Comparison of ENCODE assay signal across 7 cellular contexts in the genomic region with DNA sequence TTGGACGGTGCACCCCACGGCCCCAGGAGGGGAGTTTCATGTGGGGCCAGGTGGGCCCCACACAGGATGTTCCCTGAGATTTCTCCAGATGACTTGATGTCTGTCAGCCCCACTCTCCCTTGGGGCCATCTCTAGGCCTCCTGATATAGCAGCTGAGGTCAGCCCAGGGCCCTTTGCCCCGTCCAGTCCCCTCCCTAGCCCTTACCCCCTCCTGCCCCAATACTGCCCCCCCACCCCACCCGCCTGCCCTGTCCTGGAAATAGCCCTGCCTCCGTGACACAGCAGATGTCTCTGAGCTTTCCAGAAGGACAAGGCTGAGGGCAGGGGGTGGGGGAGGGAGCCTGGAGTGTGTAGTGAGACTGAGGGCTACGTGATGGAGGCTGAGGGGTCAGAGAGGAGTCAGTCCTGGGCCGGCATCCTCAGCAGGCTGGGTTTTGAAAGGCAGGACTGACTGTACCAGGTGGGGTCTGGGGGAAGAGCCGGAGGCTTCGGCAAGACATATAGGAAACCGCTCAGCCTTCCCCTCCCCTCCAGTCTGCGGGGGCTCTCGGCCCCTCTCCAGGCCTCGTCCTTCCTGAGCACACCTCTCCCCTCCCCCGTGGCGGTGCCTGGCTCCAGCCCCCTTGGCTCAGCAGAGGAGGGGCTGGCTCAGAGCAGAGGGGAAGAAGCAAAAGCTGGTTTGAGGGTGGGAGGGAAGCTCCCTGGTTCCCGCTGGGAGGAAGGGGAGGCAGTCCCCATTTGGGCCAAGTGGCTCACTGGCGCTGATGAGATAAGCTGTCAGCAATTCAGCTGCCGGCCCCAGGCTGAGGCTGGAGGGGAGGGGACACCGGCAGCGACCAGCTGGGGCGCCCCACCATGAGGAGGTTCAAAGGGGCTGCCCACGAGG. TPM values are rescaled to one million over a fixed set of nuclear protein-coding genes. Genes with fewer than 3 reads are reported as not detected.
DNase-seq lines count a peak whose midpoint lies in the region; ATAC-seq and TF ChIP-seq lines count a peak whose summit lies in the region.

No MANE protein-coding gene starts in this region.

- no peak for TF ChIP-seq CTCF in IMR-90 (conservative IDR thresholded peaks at IDR 0.05; ENCODE audit: low read depth, low read length)
- TF ChIP-seq CTCF in thyroid gland (IDR thresholded peaks at IDR 0.05) = no peak

- peak overlapping the region; percentile 99 for H3K4me3 ChIP-seq in IMR-90 (ENCODE audit: insufficient read depth, low read depth, low read length)
- H3K4me3 ChIP-seq in thyroid gland (replicated peaks in 1 of 3) = no peak overlapping the region

- TF ChIP-seq RAD21 in IMR-90 (IDR thresholded peaks at IDR 0.05; ENCODE audit: low read length) = no peak

- TF ChIP-seq POLR2A in IMR-90 (IDR thresholded peaks at IDR 0.05; ENCODE audit: low read depth, low read length) (no peak), thyroid gland (IDR thresholded peaks at IDR 0.05) (no peak)

- in situ Hi-C loops in IMR-90 (cut with MboI; ENCODE audit: low sequenced_read_pairs) = no loop called here

- peak overlapping the region; percentile 97 for H2AK9ac ChIP-seq in IMR-90 (replicated peaks; ENCODE audit: low read depth, low read length, poor library complexity)

- no peaks in the 10 kb centered on the region for H3K27me3 ChIP-seq in IMR-90 (ENCODE audit: control insufficient read depth, insufficient read depth, low read length)
- H3K27me3 ChIP-seq in layer of hippocampus (ENCODE audit: control insufficient read depth, insufficient read depth, low read length) = peaks cover 2% of the 10 kb centered on the region
- H3K27me3 ChIP-seq in thyroid gland = no peaks in the 10 kb centered on the region

- peak overlapping the region; percentile 76 for H4K91ac ChIP-seq in IMR-90 (ENCODE audit: insufficient read depth, low read depth, low read length)

- H3K9me1 ChIP-seq in IMR-90 (ENCODE audit: insufficient read depth, low read length) = peaks cover 5% of the 10 kb centered on the region

- intact Hi-C loops in IMR-90 (cut with micrococcal nuclease) = loop anchor here (5.0 kb wide), 1 partner anchor 90 kb away; no protein-coding TSS in a partner anchor
- intact Hi-C loops in thyroid gland (cut with DNase I) = no loop called here

- ATAC-seq in IMR-90 (ENCODE audit: low read depth) (peak; percentile 0), HG02763 (IDR thresholded peaks at IDR 0.05; ENCODE audit: unreplicated experiment) (no peak), GM21390 (IDR thresholded peaks at IDR 0.05; ENCODE audit: unreplicated experiment) (no peak), GM18498 (IDR thresholded peaks at IDR 0.05; ENCODE audit: unreplicated experiment) (no peak)

- peak overlapping the region; percentile 81 for H4K5ac ChIP-seq in IMR-90 (ENCODE audit: low read depth, low read length)

- H2BK120ac ChIP-seq in IMR-90 (ENCODE audit: low read depth, low read length) = peak overlapping the region; percentile 66

- CTCF ChIA-PET in IMR-90 (lab: Yijun Ruan, JAX) = interaction anchor here (0.6 to 0.9 kb wide), 2 partner anchors 43 to 224 kb away, joined by 3 read pairs; no protein-coding TSS in a partner anchor

- H2AFZ ChIP-seq in IMR-90 (replicated peaks; ENCODE audit: low read length, poor library complexity) = peak overlapping the region; percentile 54

- no TSS peak for BruUV-seq in IMR-90 (replicated peaks; lab: Mats Ljungman, UMichigan)

- H3K79me1 ChIP-seq in IMR-90 (ENCODE audit: low read depth in 1 of 2, low read length in 2 of 2) = peaks cover 4 to 59% of the 10 kb centered on the region in 2 experiments; a peak in 3 of 4 replicates

- H3K14ac ChIP-seq in IMR-90 (replicated peaks; ENCODE audit: low read depth, low read length) = peak overlapping the region; percentile 89

- H3K9ac ChIP-seq in IMR-90 (ENCODE audit: low read depth, low read length) = peak overlapping the region; percentile 87

- peaks cover 81% of the 10 kb centered on the region for H4K20me1 ChIP-seq in IMR-90 (ENCODE audit: insufficient read depth, low read length)

- H3K4me1 ChIP-seq in IMR-90 (ENCODE audit: control insufficient read depth, insufficient read depth, low read length) = peaks cover 39% of the 10 kb centered on the region
- H3K4me1 ChIP-seq in thyroid gland = peaks cover 0 to 37% of the 10 kb centered on the region in 2 donors

- H3K23ac ChIP-seq in IMR-90 (ENCODE audit: low read depth, low read length) = peak overlapping the region; percentile 55

- DNase-seq in IMR-90 = peak; percentile 30
- DNase-seq in astrocyte of the hippocampus (ENCODE audit: low read depth, low spot score) = peak; percentile 72
- no peak for DNase-seq in thyroid gland

- H3K4ac ChIP-seq in IMR-90 (ENCODE audit: low read depth, low read length) = peak overlapping the region; percentile 59

- H3K9me3 ChIP-seq in IMR-90 (ENCODE audit: control insufficient read depth, insufficient read depth, low read length) = no peaks in the 10 kb centered on the region
- no peaks in the 10 kb centered on the region for H3K9me3 ChIP-seq in thyroid gland

- 14% methylated on average over 4 of the region's 22 CpGs; no CpG with 5 or more reads in 1 of the 2 experiments for WGBS in IMR-90 (ENCODE audit: extremely low coverage in 2 of 2, insufficient read length in 1 of 2), 2 experiments
- WGBS in thyroid gland, 2 donors = 19 to 35% methylated on average over 14 to 21 of the region's 22 CpGs

- H3K4me2 ChIP-seq in IMR-90 (ENCODE audit: low read depth, low read length) = peak overlapping the region; percentile 95

- peak overlapping the region; percentile 49 to 62; a peak in 2 of 4 replicates for H4K8ac ChIP-seq in IMR-90 (ENCODE audit: low read depth in 2 of 2, low read length in 2 of 2)

- peak overlapping the region; percentile 90 for H2BK5ac ChIP-seq in IMR-90 (ENCODE audit: low read depth, low read length, poor library complexity, severe bottlenecking)

- peak overlapping the region; percentile 77 for H3K18ac ChIP-seq in IMR-90 (ENCODE audit: low read depth, low read length)

- H3K36me3 ChIP-seq in IMR-90 (ENCODE audit: control insufficient read depth, insufficient read depth, low read length) (peaks cover 23% of the 10 kb centered on the region), thyroid gland (no peaks in the 10 kb centered on the region)

- peak overlapping the region; percentile 65 for H2AK5ac ChIP-seq in IMR-90 (ENCODE audit: low read depth, low read length)

- H3K27ac ChIP-seq in IMR-90 (ENCODE audit: insufficient read depth, low read length) (peak overlapping the region; percentile 95), layer of hippocampus (ENCODE audit: low read depth, low read length) (peak overlapping the region; percentile 97), thyroid gland (peak overlapping the region in 2 of 3 donors; percentile 63 to 65)

- H2BK15ac ChIP-seq in IMR-90 (ENCODE audit: low read depth, low read length) = peak overlapping the region; percentile 8; the same call in 1 of the 3 replicates

- H3K56ac ChIP-seq in IMR-90 (ENCODE audit: extremely low read depth, insufficient read depth, low read length) = peak overlapping the region; percentile 81

- H2BK20ac ChIP-seq in IMR-90 (ENCODE audit: low read depth, low read length) = no peak overlapping the region

- POLR2A ChIA-PET in IMR-90 (lab: Charles Lee; ENCODE audit: unreplicated experiment) = interaction anchor here (0.6 to 1.9 kb wide), 4 partner anchors 76 to 816 kb away, joined by 3 to 12 read pairs (median 4); a partner anchor contains a TSS

- dilution Hi-C loops in IMR-90 (cut with HindIII; ENCODE audit: low sequenced_read_pairs, unreplicated experiment) = no loop called here

TF ChIP-seq in IMR-90, 13 proteins besides CTCF, POLR2A, EP300 and RAD21:
- TF ChIP-seq NFE2L2 (IDR thresholded peaks at IDR 0.05; ENCODE audit: low read depth, low read length) (peak; percentile 29; the same call in 1 of the 2 replicates), CHD1 (IDR thresholded peaks at IDR 0.05; ENCODE audit: low read depth, low read length) (no peak), MAZ (IDR thresholded peaks at IDR 0.05; ENCODE audit: borderline replicate concordance, low read depth, low read length) (peak; percentile 34; the same call in 1 of the 2 replicates), BHLHE40 (IDR thresholded peaks at IDR 0.05; ENCODE audit: low read depth, low read length) (no peak), FOS (IDR thresholded peaks at IDR 0.05; ENCODE audit: low read depth, low read length) (no peak)
- TF ChIP-seq, protein P1, sequence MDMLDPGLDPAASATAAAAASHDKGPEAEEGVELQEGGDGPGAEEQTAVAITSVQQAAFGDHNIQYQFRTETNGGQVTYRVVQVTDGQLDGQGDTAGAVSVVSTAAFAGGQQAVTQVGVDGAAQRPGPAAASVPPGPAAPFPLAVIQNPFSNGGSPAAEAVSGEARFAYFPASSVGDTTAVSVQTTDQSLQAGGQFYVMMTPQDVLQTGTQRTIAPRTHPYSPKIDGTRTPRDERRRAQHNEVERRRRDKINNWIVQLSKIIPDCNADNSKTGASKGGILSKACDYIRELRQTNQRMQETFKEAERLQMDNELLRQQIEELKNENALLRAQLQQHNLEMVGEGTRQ (IDR thresholded peaks at IDR 0.05; ENCODE audit: low read depth, low read length) = no peak

RNA-seq across cellular contexts. Expression of a gene that starts 2.0 kb away (rescaled TPM):
- 116 and 139 TPM in 2 replicates for total RNA-seq in IMR-90 (2012; rRNA removed)
- 154 and 167 TPM in 2 replicates for polyA plus RNA-seq in IMR-90 (2012; rRNA removed)
- 67.5 and 137 TPM in 2 replicates for polyA plus RNA-seq in IMR-90 (2012; cell fraction: cytosol; rRNA removed)
- polyA plus RNA-seq in IMR-90 (2012; cell fraction: nucleus; rRNA removed; ENCODE audit: low replicate concordance) = 165 and 525 TPM in 2 replicates
- 10 to 100 TPM in 2 of 4 donors, 1 to 10 TPM in 2; 5.7 to 12.6 (median 9.3) TPM for total RNA-seq in thyroid gland

RNA-seq across cellular contexts. Expression of a gene that starts 30.4 kb away (rescaled TPM):
- total RNA-seq in IMR-90 (2012; rRNA removed) (61.1 and 104 TPM in 2 replicates), thyroid gland (100 to 1,000 TPM in 1 of 4 donors, 10 to 100 TPM in 3; 49.6 to 109 (median 86.6) TPM)
- 321 and 346 TPM in 2 replicates for polyA plus RNA-seq in IMR-90 (2012; rRNA removed)
- polyA plus RNA-seq in IMR-90 (2012; cell fraction: cytosol; rRNA removed) = 128 and 421 TPM in 2 replicates
- 84.2 and 106 TPM in 2 replicates for polyA plus RNA-seq in IMR-90 (2012; cell fraction: nucleus; rRNA removed; ENCODE audit: low replicate concordance)

RNA-seq across cellular contexts. Expression of a gene that starts 40.5 kb away (rescaled TPM):
- total RNA-seq in IMR-90 (2012; rRNA removed) (7.7 and 8.3 TPM in 2 replicates), thyroid gland (1 to 10 TPM; 4.4 to 4.9 (median 4.6) TPM)
- 15.1 and 18.0 TPM in 2 replicates for polyA plus RNA-seq in IMR-90 (2012; rRNA removed)
- polyA plus RNA-seq in IMR-90 (2012; cell fraction: cytosol; rRNA removed) = 5.3 and 5.9 TPM in 2 replicates
- 41.0 and 106 TPM in 2 replicates for polyA plus RNA-seq in IMR-90 (2012; cell fraction: nucleus; rRNA removed; ENCODE audit: low replicate concordance)

RNA-seq across cellular contexts. Expression of a gene that starts 56.6 kb away (rescaled TPM):
- total RNA-seq in IMR-90 (2012; rRNA removed) = not detected in 2 replicates
- not detected in 2 replicates for polyA plus RNA-seq in IMR-90 (2012; rRNA removed)
- 0.04 TPM in 1 of 2 replicates, not detected in the other for polyA plus RNA-seq in IMR-90 (2012; cell fraction: cytosol; rRNA removed)
- not detected in 2 replicates for polyA plus RNA-seq in IMR-90 (2012; cell fraction: nucleus; rRNA removed; ENCODE audit: low replicate concordance)
- not detected for total RNA-seq in thyroid gland

Comparison
In these comparisons a context has a peak if more than half of its experiments do, and no peak if none do; other contexts are left out.
1. DNase-seq: peak in IMR-90 (single experiment) and astrocyte of the hippocampus (single experiment); none in thyroid gland (0 of 2).
2. Peak in every context shown above with its lines, with median percentiles within 50 percentile points of each other: H3K27ac ChIP-seq.